ENCODE assay signal across 1 cellular context in genomic region chr1:116556289-116557006, GRCh38.
TF ChIP-seq lines count a peak whose summit lies in the region.

No MANE protein-coding gene starts in this region.

TF ChIP-seq in SK-N-SH, 30 proteins besides CTCF, POLR2A, EP300 and RAD21 (continued from another document):
- TF ChIP-seq FOSL2 (IDR thresholded peaks at IDR 0.05; ENCODE audit: borderline replicate concordance, low read depth) (peak; percentile 47; the same call in 1 of the 2 replicates), TAF1 (IDR thresholded peaks at IDR 0.05; ENCODE audit: borderline replicate concordance, low read depth, low read length) (no peak), USF2 (IDR thresholded peaks at IDR 0.05; ENCODE audit: borderline replicate concordance, low read depth, low read length) (no peak), REST (IDR thresholded peaks at IDR 0.05; ENCODE audit: low read depth, low read length) (no peak), SIN3A (IDR thresholded peaks at IDR 0.05; ENCODE audit: borderline replicate concordance, low read depth, low read length) (no peak)
